10 cellular contexts compared by ENCODE assay signal in genomic region chr19:35544110-35544802, GRCh38. TPM values are rescaled to one million over a fixed set of nuclear protein-coding genes. Genes with fewer than 3 reads are reported as not detected.
DNase-seq lines count a peak whose midpoint lies in the region; ATAC-seq and TF ChIP-seq lines count a peak whose summit lies in the region.
"Had no signal": no experiment of that assay in that cellular context is flagged by ENCODE, and none has a peak within 500 bp of the region (broad histone marks: within the 10 kb centered on the region; RNA-seq: fewer than 3 reads in every experiment).

No MANE protein-coding gene starts in this region.

- H3K9me3 ChIP-seq in HAP-1 = no peaks in the 10 kb centered on the region; the same call in 1 of the 2 replicates
- no peaks in the 10 kb centered on the region for H3K9me3 ChIP-seq in right cardiac atrium (ENCODE audit: control insufficient read depth, low read length)

- 73% methylated on average over 3 of the region's 3 CpGs for WGBS in right cardiac atrium

- DNase-seq in HAP-1 (ENCODE audit: low spot score in 2 of 2) (no peak), right cardiac atrium (no peak), superior temporal gyrus (ENCODE audit: extremely low spot score) (no peak), T1000 (lab: John Stamatoyannopoulos, UW) (no peak), NCI-H1092 (lab: John Stamatoyannopoulos, UW) (no peak)
- DNase-seq: NCI-H524 had no signal

- TF ChIP-seq CTCF in WI38 (IDR thresholded peaks at IDR 0.05; ENCODE audit: low read depth, low read length) = no peak

- ATAC-seq in right cardiac atrium = no peak
- ATAC-seq in GM19455 (IDR thresholded peaks at IDR 0.05; ENCODE audit: unreplicated experiment) = no peak

- peaks cover 49% of the 10 kb centered on the region for H3K36me3 ChIP-seq in HAP-1 (replicated peaks)

- intact Hi-C loops in right cardiac atrium (cut with DNase I) = no loop called here

- in situ Hi-C loops in HAP-1 (cut with MboI; ENCODE audit: low sequenced_read_pairs) = no loop called here

- H3K27ac ChIP-seq in right cardiac atrium (ENCODE audit: low read length) (no peak overlapping the region), skin epidermis (peak overlapping the region in 9 of 21 experiments; percentile 86 to 97 (median 92))

- H3K4me3 ChIP-seq in HAP-1 (peak overlapping the region; percentile 97), WI38 (ENCODE audit: low read depth, low read length) (peak overlapping the region; percentile 87), right cardiac atrium (ENCODE audit: low read length) (peak overlapping the region; percentile 87), skin epidermis (peak overlapping the region; percentile 71 to 96 (median 90))

- H3K4me1 ChIP-seq in HAP-1 = peaks cover 9% of the 10 kb centered on the region
- peaks cover 7% of the 10 kb centered on the region for H3K4me1 ChIP-seq in right cardiac atrium (ENCODE audit: control insufficient read depth, insufficient read depth, low read length)

- H3K27me3 ChIP-seq in HAP-1 (ENCODE audit: low read depth) = no peaks in the 10 kb centered on the region
- no peaks in the 10 kb centered on the region for H3K27me3 ChIP-seq in right cardiac atrium (ENCODE audit: control insufficient read depth, insufficient read depth)

RNA-seq across cellular contexts. Expression of gene TMEM147, which starts 1.2 kb away (rescaled TPM):
- 10 to 100 TPM; 77.3 to 94.8 (median 85.0) TPM for total RNA-seq in right cardiac atrium
- polyA plus RNA-seq in right cardiac atrium = 140 TPM

RNA-seq across cellular contexts. Expression of gene GAPDHS, which starts 11.0 kb away (rescaled TPM):
- total RNA-seq in right cardiac atrium = not detected
- polyA plus RNA-seq in right cardiac atrium = not detected
- total RNA-seq: temporal lobe had no signal

RNA-seq across cellular contexts. Expression of gene SBSN, which starts 16.1 kb away (rescaled TPM):
- total RNA-seq in right cardiac atrium = not detected
- not detected for polyA plus RNA-seq in right cardiac atrium
- total RNA-seq: temporal lobe had no signal

RNA-seq across cellular contexts. Expression of gene ATP4A, which starts 19.2 kb away (rescaled TPM):
- not detected for total RNA-seq in right cardiac atrium
- not detected for polyA plus RNA-seq in right cardiac atrium

RNA-seq across cellular contexts. Expression of gene DMKN, which starts 30.8 kb away (rescaled TPM):
- total RNA-seq in right cardiac atrium = 10 to 100 TPM in 3 of 4 donors, 1 to 10 TPM in 1; 9.1 to 23.4 (median 15.7) TPM
- 22.8 TPM for polyA plus RNA-seq in right cardiac atrium
